In the genomic region with DNA sequence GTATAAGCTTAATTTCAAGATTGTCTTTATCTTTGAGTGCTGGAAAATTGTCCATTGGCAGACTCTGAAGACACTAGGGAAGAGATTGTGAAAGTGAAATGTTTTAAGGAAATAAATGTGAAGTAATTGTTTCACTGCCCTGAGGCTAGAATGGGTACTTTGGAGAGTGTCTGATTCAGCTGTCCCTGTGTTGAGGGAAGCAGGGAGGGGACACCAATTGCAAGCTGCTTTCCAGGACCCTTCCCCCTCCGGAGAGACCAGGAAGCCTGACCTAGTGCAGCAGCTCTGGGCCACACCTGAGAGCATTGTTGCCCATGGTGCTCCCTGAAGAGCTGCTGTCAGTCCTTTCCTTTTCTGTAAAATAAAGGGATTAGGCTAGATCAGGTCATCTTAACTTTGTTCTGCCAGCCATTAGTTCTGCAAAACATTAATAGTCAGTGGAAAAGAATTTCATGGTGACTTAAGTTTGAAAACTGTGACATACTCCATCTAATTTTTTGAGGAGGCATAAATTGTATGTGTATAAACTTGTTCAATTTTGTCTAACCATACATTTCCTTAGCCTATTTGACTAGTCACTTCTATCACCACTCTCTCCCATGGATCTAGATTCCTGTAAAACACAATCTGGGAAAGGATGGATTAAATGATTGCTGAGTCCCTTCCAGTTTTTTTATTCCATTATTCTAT, we compare ENCODE assay signal across 18 cellular contexts. TPM values are rescaled to one million over a fixed set of nuclear protein-coding genes. Genes with fewer than 3 reads are reported as not detected.
DNase-seq lines count a peak whose midpoint lies in the region; TF ChIP-seq lines count a peak whose summit lies in the region.
"Had no signal": no experiment of that assay in that cellular context is flagged by ENCODE, and none has a peak within 500 bp of the region (broad histone marks: within the 10 kb centered on the region; RNA-seq: fewer than 3 reads in every experiment).

No MANE protein-coding gene starts in this region.

- no peak overlapping the region for H2AFZ ChIP-seq in osteoblast (ENCODE audit: low read length)

- H3K9me3 ChIP-seq in endodermal cell (ENCODE audit: control insufficient read depth, low read length) (no peaks in the 10 kb centered on the region), osteoblast (ENCODE audit: low read depth, low read length) (no peaks in the 10 kb centered on the region)
- H3K9me3 ChIP-seq: BLaER1, ovary, vagina had no signal

- H3K36me3 Mint-ChIP-seq in endodermal cell (ENCODE audit: low read depth), result peaks cover 29% of the 10 kb centered on the region

- peak overlapping the region; percentile 30 for H3K4me2 ChIP-seq in osteoblast (ENCODE audit: insufficient read depth, low read length)
- H3K4me2 ChIP-seq: BLaER1 had no signal

- no peak overlapping the region for H3K9ac ChIP-seq in endodermal cell (ENCODE audit: extremely low read depth, low read length, poor library complexity, severe bottlenecking)
- H3K9ac ChIP-seq: BLaER1 had no signal

- H3K4me1 ChIP-seq in endodermal cell (ENCODE audit: control insufficient read depth, insufficient read depth, low read length), result no peaks in the 10 kb centered on the region
- peaks cover 40% of the 10 kb centered on the region for H3K4me1 ChIP-seq in osteoblast (ENCODE audit: insufficient read depth, low read length)

- TF ChIP-seq CTCF in endodermal cell (conservative IDR thresholded peaks at IDR 0.05), result no peak
- no peak for TF ChIP-seq CTCF in osteoblast (IDR thresholded peaks at IDR 0.05; ENCODE audit: extremely low read depth, low read depth, low read length)

- no peak overlapping the region for H3K4me3 Mint-ChIP-seq in endodermal cell
- H3K4me3 Mint-ChIP-seq: stimulated activated naive CD8-positive, alpha-beta T cell treated with anti-CD3 and anti-CD28 coated beads, Interleukin-15, amount 100 ng/mL, for 72 hours had no signal

- H3K27me3 ChIP-seq in endodermal cell (ENCODE audit: control insufficient read depth, insufficient read depth, low read length, poor library complexity, severe bottlenecking) (no peaks in the 10 kb centered on the region), osteoblast (ENCODE audit: insufficient read depth, low read length) (no peaks in the 10 kb centered on the region)
- H3K27me3 ChIP-seq: BLaER1, ovary, vagina had no signal

- 21% methylated on average over 1 of the region's 1 CpG; no CpG with 5 or more reads in 1 of the 2 experiments for WGBS in endodermal cell (ENCODE audit: insufficient coverage in 1 of 2, insufficient read length in 1 of 2), 2 experiments

- H3K4me1 Mint-ChIP-seq in endodermal cell, result peaks cover 40% of the 10 kb centered on the region
- H3K4me1 Mint-ChIP-seq: stimulated activated naive CD8-positive, alpha-beta T cell treated with anti-CD3 and anti-CD28 coated beads, Interleukin-15, amount 100 ng/mL, for 72 hours had no signal

- peaks cover 74% of the 10 kb centered on the region for H3K79me2 ChIP-seq in osteoblast (ENCODE audit: insufficient read depth, low read length)

- H3K4me3 ChIP-seq in endodermal cell (ENCODE audit: low read length) (no peak overlapping the region), osteoblast (ENCODE audit: insufficient read depth, low read length) (no peak overlapping the region)
- H3K4me3 ChIP-seq: BLaER1, GM12878, ovary, vagina had no signal

- peak overlapping the region; percentile 2 for H3K27ac Mint-ChIP-seq in endodermal cell
- H3K27ac Mint-ChIP-seq: stimulated activated naive CD8-positive, alpha-beta T cell treated with anti-CD3 and anti-CD28 coated beads, Interleukin-15, amount 100 ng/mL, for 72 hours had no signal

- H3K27me3 Mint-ChIP-seq in endodermal cell (ENCODE audit: insufficient read depth), result no peaks in the 10 kb centered on the region

- no peaks in the 10 kb centered on the region for H3K9me3 Mint-ChIP-seq in endodermal cell
- H3K9me3 Mint-ChIP-seq: stimulated activated naive CD8-positive, alpha-beta T cell treated with anti-CD3 and anti-CD28 coated beads, Interleukin-15, amount 100 ng/mL, for 72 hours had no signal

- DNase-seq in ELF-1 (ENCODE audit: low read depth, low spot score) (peak; percentile 75), NCI-H748 (lab: John Stamatoyannopoulos, UW; ENCODE audit: unreplicated experiment) (peak; percentile 51), endodermal cell (no peak), osteoblast (ENCODE audit: insufficient read length, low spot score, missing footprints) (no peak), NCI-H2107 (lab: John Stamatoyannopoulos, UW) (no peak), NCI-H187 treated with DMSO at 0.1 percent for 48 hours (lab: John Stamatoyannopoulos, UW) (no peak)
- no peak for DNase-seq in stimulated activated naive CD4-positive, alpha-beta T cell (lab: John Stamatoyannopoulos, UW)
- DNase-seq: activated CD4-positive, alpha-beta T cell treated with anti-CD3 and anti-CD28 coated beads for 1 hour; activated naive CD4-positive, alpha-beta T cell treated with anti-CD3 and anti-CD28 coated beads, Interleukin-2, amount 50 U/mL, for 16 hours; Karpas-422; NCI-H1436 treated with DMSO at 0.1 percent for 48 hours; NCI-H524 treated with DMSO at 0.1 percent for 48 hours; ovary; stimulated activated naive CD8-positive, alpha-beta T cell treated with anti-CD3 and anti-CD28 coated beads, Interleukin-15, amount 100 ng/mL, for 72 hours; T-helper 2 cell had no signal

- H4K20me1 ChIP-seq in osteoblast (ENCODE audit: insufficient read depth, low read length), result peaks cover 13% of the 10 kb centered on the region
- H4K20me1 ChIP-seq: BLaER1 had no signal

- H3K27ac ChIP-seq in endodermal cell (ENCODE audit: low read depth, low read length) (no peak overlapping the region), osteoblast (ENCODE audit: low read depth, low read length) (peak overlapping the region; percentile 52)
- H3K27ac ChIP-seq: BLaER1, ovary, vagina had no signal

- H3K36me3 ChIP-seq in endodermal cell (ENCODE audit: control insufficient read depth, insufficient read depth, low read length) (peaks cover 79% of the 10 kb centered on the region), osteoblast (ENCODE audit: insufficient read depth, low read length) (peaks cover 40% of the 10 kb centered on the region)
- H3K36me3 ChIP-seq: ovary, vagina had no signal

RNA-seq across cellular contexts. Expression of a gene that starts 18.8 kb away (rescaled TPM):
- 10 to 100 TPM; 87.9 to 93.3 TPM for total RNA-seq in endodermal cell
- polyA plus RNA-seq in endodermal cell (2013, experiment 1 of 2), result 238 TPM
- polyA plus RNA-seq in endodermal cell (2013, experiment 2 of 2), result 264 TPM
- 123 and 164 TPM in 2 replicates for total RNA-seq in osteoblast

Comparison
In these comparisons a context has a peak if more than half of its experiments do, and no peak if none do; other contexts are left out.
1. DNase-seq: peak in ELF-1 (single experiment) and NCI-H748 (single experiment); none in endodermal cell (single experiment), osteoblast (single experiment), NCI-H2107 (single experiment), stimulated activated naive CD4-positive, alpha-beta T cell (0 of 6) and NCI-H187 treated with DMSO at 0.1 percent for 48 hours (single experiment).